Comparison of ENCODE assay signal across 14 cellular contexts in the genomic region with DNA sequence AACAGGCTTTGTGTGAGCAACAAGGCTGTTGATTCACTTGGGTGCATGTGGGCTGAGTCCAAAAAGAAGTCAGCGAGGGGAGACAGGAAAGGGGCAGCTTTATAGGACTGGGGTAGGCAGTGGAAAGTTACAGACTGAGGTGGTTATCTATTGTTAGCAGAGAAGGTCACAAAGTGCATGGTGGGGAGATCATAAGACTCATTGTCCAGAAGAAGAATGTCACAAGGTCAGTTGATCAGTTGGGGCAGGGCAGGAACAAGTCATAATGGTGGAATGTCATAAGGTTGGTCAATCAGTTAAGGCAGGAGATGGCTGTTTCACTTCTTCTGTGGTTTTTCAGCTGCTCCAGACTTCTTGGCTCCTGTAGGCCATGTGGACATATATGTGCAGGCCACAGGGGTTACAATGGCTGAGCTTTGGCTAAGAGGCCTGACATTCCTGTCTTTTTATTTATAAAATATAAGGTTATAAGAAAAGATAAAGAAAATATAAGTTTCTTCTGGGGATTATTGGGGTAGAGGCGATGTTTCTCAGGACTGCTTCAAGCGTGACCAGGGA.
"Had no signal": no experiment of that assay in that cellular context is flagged by ENCODE, and none has a peak within 500 bp of the region (broad histone marks: within the 10 kb centered on the region; RNA-seq: fewer than 3 reads in every experiment).

No MANE protein-coding gene starts in this region.

- H3K4me1 ChIP-seq: ascending aorta, breast epithelium, prostate gland had no signal

- H3K36me3 ChIP-seq: ascending aorta, breast epithelium, prostate gland had no signal

- H3K4me3 ChIP-seq: ascending aorta, breast epithelium, prostate gland had no signal

- ATAC-seq: foreskin keratinocyte; stimulated activated memory B cell treated with anti-CD40 and anti-IgM and Interleukin-4, amounts not matched to agents 10 μg/mL and 1 μg/mL and 100 μg/mL, for 72 hours; WTC11 had no signal

- H3K27ac ChIP-seq: ascending aorta, breast epithelium, foreskin keratinocyte, prostate gland had no signal

- DNase-seq: activated CD4-positive, alpha-beta memory T cell treated with anti-CD3 and anti-CD28 coated beads, Interleukin-2, amount 10 ng/mL, durations not matched to agents 7 days and 5 days; activated CD4-positive, alpha-beta T cell treated with anti-CD3 and anti-CD28 coated beads for 4 hours; activated naive CD4-positive, alpha-beta T cell treated with anti-CD3 and anti-CD28 coated beads, Interleukin-2, amount 10 ng/mL, durations not matched to agents 7 days and 5 days; activated T-cell treated with anti-CD3 and anti-CD28 coated beads, Interleukin-2, amount 50 U/mL, for 24 hours; cerebellar nuclear complex; effector memory CD4-positive, alpha-beta T cell; foreskin keratinocyte; head of caudate nucleus; stimulated activated CD4-positive, alpha-beta T cell treated with anti-CD3 and anti-CD28 coated beads, Interleukin-2, amount 100 ng/mL, for 48 hours had no signal

- H3K27me3 ChIP-seq: ascending aorta, breast epithelium, foreskin keratinocyte had no signal

- H3K9me3 ChIP-seq: ascending aorta, breast epithelium, prostate gland had no signal
